ENCODE assay signal across 11 cellular contexts in genomic region chr1:203381151-203381751, GRCh38. TPM values are rescaled to one million over a fixed set of nuclear protein-coding genes. Genes with fewer than 3 reads are reported as not detected.
DNase-seq lines count a peak whose midpoint lies in the region; ATAC-seq and TF ChIP-seq lines count a peak whose summit lies in the region.
"Had no signal": no experiment of that assay in that cellular context is flagged by ENCODE, and none has a peak within 500 bp of the region (broad histone marks: within the 10 kb centered on the region; RNA-seq: fewer than 3 reads in every experiment).

No MANE protein-coding gene starts in this region.

- no peaks in the 10 kb centered on the region for H3K4me1 Mint-ChIP-seq in stimulated activated effector memory CD8-positive, alpha-beta T cell treated with anti-CD3 and anti-CD28 coated beads, Interleukin-12 subunit alpha, Interleukin-12 subunit beta, amount 100 ng/mL, for 72 hours

- H3K27ac ChIP-seq in heart left ventricle = peak overlapping the region in 4 of 12 donors; percentile 4 to 69 (median 30)
- H3K27ac ChIP-seq in Karpas-422 (ENCODE audit: low read length) = peak overlapping the region; percentile 21; the same call in 1 of the 2 replicates
- no peak overlapping the region for H3K27ac ChIP-seq in right cardiac atrium (ENCODE audit: low read length)
- peak overlapping the region in 1 of 2 donors; percentile 64 for H3K27ac ChIP-seq in aorta (ENCODE audit: low read depth in 1 of 2, low read length in 2 of 2)

- 67 to 79% (median 71%) methylated on average over 2 of the region's 2 CpGs for WGBS in heart left ventricle, 4 donors
- WGBS in right cardiac atrium = 53% methylated on average over 2 of the region's 2 CpGs
- WGBS in aorta, 2 donors = 75 to 76% methylated on average over 2 of the region's 2 CpGs

- no peaks in the 10 kb centered on the region for H4K20me1 ChIP-seq in Karpas-422 (ENCODE audit: insufficient read depth, low read depth, low read length)

- intact Hi-C loops in heart left ventricle (cut with DNase I) (loop anchor here in 1 of 10 donors (5.0 kb wide), 1 partner anchor 51 kb away; no protein-coding TSS in a partner anchor), cardiac septum (cut with DNase I) (no loop called here), right cardiac atrium (cut with DNase I) (no loop called here), aorta (cut with DNase I) (loop anchor here in 1 of 2 donors (5.0 kb wide), 1 partner anchor 61 kb away; no protein-coding TSS in a partner anchor)

- H3K36me3 ChIP-seq in heart left ventricle (no peaks in the 10 kb centered on the region), Karpas-422 (ENCODE audit: insufficient read depth, low read length) (no peaks in the 10 kb centered on the region), aorta (ENCODE audit: control insufficient read depth in 1 of 2, insufficient read depth in 2 of 2, low read length in 1 of 2) (no peaks in the 10 kb centered on the region)
- H3K36me3 ChIP-seq: prostate gland had no signal

- no peak for TF ChIP-seq POLR2A in heart left ventricle (IDR thresholded peaks at IDR 0.05)

- no peak overlapping the region for H3K27ac Mint-ChIP-seq in stimulated activated effector memory CD8-positive, alpha-beta T cell treated with anti-CD3 and anti-CD28 coated beads, Interleukin-12 subunit alpha, Interleukin-12 subunit beta, amount 100 ng/mL, for 72 hours
- H3K27ac Mint-ChIP-seq: activated T-helper 1 cell treated with anti-CD3 and anti-CD28 coated beads, Interleukin-12 subunit alpha, Interleukin-12 subunit beta, Interleukin-2, Interleukin-4 antibody, amounts not matched to agents 30 ng/mL and 10 ng/mL and 1 ng/mL, durations not matched to agents 14 hours and 24 hours and 36 hours had no signal

- H3K27me3 ChIP-seq in heart left ventricle (no peaks in the 10 kb centered on the region), Karpas-422 (ENCODE audit: low read length) (no peaks in the 10 kb centered on the region), right cardiac atrium (ENCODE audit: control insufficient read depth, insufficient read depth) (no peaks in the 10 kb centered on the region), aorta (ENCODE audit: control insufficient read depth in 1 of 2, insufficient read depth in 2 of 2, low read length in 1 of 2) (no peaks in the 10 kb centered on the region)

- peak overlapping the region; percentile 38 for H2AFZ ChIP-seq in Karpas-422 (ENCODE audit: low read length)

- no peak for TF ChIP-seq CTCF in heart left ventricle (IDR thresholded peaks at IDR 0.05)

- H3K36me3 Mint-ChIP-seq in stimulated activated effector memory CD8-positive, alpha-beta T cell treated with anti-CD3 and anti-CD28 coated beads, Interleukin-12 subunit alpha, Interleukin-12 subunit beta, amount 100 ng/mL, for 72 hours = no peaks in the 10 kb centered on the region

- DNase-seq in heart left ventricle (no peak), cardiac septum (ENCODE audit: low spot score) (no peak), Karpas-422 (peak; percentile 53), right cardiac atrium (no peak), aorta (no peak), NCI-H2171 (lab: John Stamatoyannopoulos, UW) (no peak)
- DNase-seq in stimulated activated effector memory CD8-positive, alpha-beta T cell treated with anti-CD3 and anti-CD28 coated beads, Interleukin-12 subunit alpha, Interleukin-12 subunit beta, amount 100 ng/mL, for 72 hours (ENCODE audit: low spot score in 2 of 2) = no peak
- DNase-seq: NCI-H446 treated with DMSO at 0.1 percent for 48 hours had no signal

- no peaks in the 10 kb centered on the region for H3K9me2 ChIP-seq in Karpas-422 (replicated peaks; ENCODE audit: insufficient read depth, low read length)

- peak overlapping the region; percentile 33 for H3K9ac ChIP-seq in Karpas-422 (ENCODE audit: low read length)

- ATAC-seq in heart left ventricle = peak in 3 of 4 donors; percentile 18 to 42 (median 34)
- peak; percentile 64 to 67 for ATAC-seq in right cardiac atrium
- ATAC-seq in aorta (ENCODE audit: low FRiP score) = peak; percentile 27
- ATAC-seq in stimulated activated effector memory CD8-positive, alpha-beta T cell treated with anti-CD3 and anti-CD28 coated beads, Interleukin-12 subunit alpha, Interleukin-12 subunit beta, amount 100 ng/mL, for 72 hours = no peak
- ATAC-seq in HG03378 (IDR thresholded peaks at IDR 0.05; ENCODE audit: unreplicated experiment) = no peak

- H3K4me2 ChIP-seq in Karpas-422 (ENCODE audit: low read depth, low read length, poor library complexity, severe bottlenecking) = peak overlapping the region; percentile 49

- H3K4me1 ChIP-seq in heart left ventricle (peaks cover 0 to 43% (median 35%) of the 10 kb centered on the region in 12 donors), Karpas-422 (ENCODE audit: low read length) (peaks cover 22% of the 10 kb centered on the region), right cardiac atrium (ENCODE audit: control insufficient read depth, insufficient read depth, low read length) (peaks cover 16% of the 10 kb centered on the region), aorta (ENCODE audit: control insufficient read depth in 1 of 2, insufficient read depth in 2 of 2, low read length in 2 of 2) (peaks cover 3 to 7% of the 10 kb centered on the region in 2 donors)
- H3K4me1 ChIP-seq: prostate gland had no signal

- H3K9me3 Mint-ChIP-seq in stimulated activated effector memory CD8-positive, alpha-beta T cell treated with anti-CD3 and anti-CD28 coated beads, Interleukin-12 subunit alpha, Interleukin-12 subunit beta, amount 100 ng/mL, for 72 hours = no peaks in the 10 kb centered on the region
- H3K9me3 Mint-ChIP-seq: activated T-helper 1 cell treated with anti-CD3 and anti-CD28 coated beads, Interleukin-12 subunit alpha, Interleukin-12 subunit beta, Interleukin-2, Interleukin-4 antibody, amounts not matched to agents 30 ng/mL and 10 ng/mL and 1 ng/mL, durations not matched to agents 14 hours and 24 hours and 36 hours had no signal

- H3K9me3 ChIP-seq in heart left ventricle (peaks cover 0 to 5% (median 0%) of the 10 kb centered on the region in 12 donors), Karpas-422 (ENCODE audit: low read length) (no peaks in the 10 kb centered on the region), right cardiac atrium (ENCODE audit: control insufficient read depth, low read length) (no peaks in the 10 kb centered on the region), aorta (ENCODE audit: control insufficient read depth, low read length) (no peaks in the 10 kb centered on the region)
- H3K9me3 ChIP-seq: prostate gland had no signal

- no peaks in the 10 kb centered on the region for H3K79me2 ChIP-seq in Karpas-422 (ENCODE audit: low read length)

- no peak overlapping the region for H3K4me3 Mint-ChIP-seq in stimulated activated effector memory CD8-positive, alpha-beta T cell treated with anti-CD3 and anti-CD28 coated beads, Interleukin-12 subunit alpha, Interleukin-12 subunit beta, amount 100 ng/mL, for 72 hours
- H3K4me3 Mint-ChIP-seq: activated T-helper 1 cell treated with anti-CD3 and anti-CD28 coated beads, Interleukin-12 subunit alpha, Interleukin-12 subunit beta, Interleukin-2, Interleukin-4 antibody, amounts not matched to agents 30 ng/mL and 10 ng/mL and 1 ng/mL, durations not matched to agents 14 hours and 24 hours and 36 hours had no signal

- H3K4me3 ChIP-seq in heart left ventricle (no peak overlapping the region), Karpas-422 (ENCODE audit: low read length) (peak overlapping the region; percentile 26; the same call in 1 of the 2 replicates), right cardiac atrium (ENCODE audit: low read length) (no peak overlapping the region), aorta (ENCODE audit: low read length in 2 of 2) (no peak overlapping the region)
- H3K4me3 ChIP-seq: prostate gland had no signal

RNA-seq across cellular contexts. Expression of gene FMOD, which starts 30.3 kb away (rescaled TPM):
- total RNA-seq in heart left ventricle = 10 to 100 TPM in 4 of 9 donors, 1 to 10 TPM in 5; 6.1 to 33.2 (median 8.5) TPM
- 1 to 10 TPM; 3.0 to 7.0 TPM for polyA plus RNA-seq in heart left ventricle
- 66.0 TPM for total RNA-seq in cardiac septum
- 2.2 and 3.6 TPM in 2 replicates for total RNA-seq in Karpas-422 (2014; rRNA removed; shearing (Covaris generic); ENCODE audit: low replicate concordance)
- total RNA-seq in right cardiac atrium = 10 to 100 TPM; 54.8 to 91.6 (median 63.5) TPM
- 35.9 TPM for polyA plus RNA-seq in right cardiac atrium
- total RNA-seq in aorta = 100 to 1,000 TPM; 204 to 353 TPM
- 100 to 1,000 TPM; 159 to 177 TPM for polyA plus RNA-seq in aorta

Comparison
In these comparisons a context has a peak if more than half of its experiments do, and no peak if none do; other contexts are left out.
1. ATAC-seq: peak in heart left ventricle (3 of 4), right cardiac atrium (2 of 2) and aorta (single experiment); none in stimulated activated effector memory CD8-positive, alpha-beta T cell treated with anti-CD3 and anti-CD28 coated beads, Interleukin-12 subunit alpha, Interleukin-12 subunit beta, amount 100 ng/mL, for 72 hours (single experiment) and HG03378 (single experiment).